Comparison of ENCODE assay signal across 8 cellular contexts in genomic region chr12:49331360-49332222, GRCh38. TPM values are rescaled to one million over a fixed set of nuclear protein-coding genes. Genes with fewer than 3 reads are reported as not detected.
A peak's percentile ranks its signal among the peaks of the same experiment; 100 is the strongest.
DNase-seq lines count a peak whose midpoint lies in the region; FAIRE-seq and TF ChIP-seq lines count a peak whose summit lies in the region.

No MANE protein-coding gene starts in this region.

- 36% methylated on average over 11 of the region's 11 CpGs for WGBS in lower leg skin, 2 donors
- 38 to 44% methylated on average over 11 of the region's 11 CpGs for WGBS in tibial nerve, 2 donors

- no peak overlapping the region for H3K4me3 ChIP-seq in coronary artery
- H3K4me3 ChIP-seq in lower leg skin (ENCODE audit: low read depth, poor library complexity, severe bottlenecking), result no peak overlapping the region
- no peak overlapping the region for H3K4me3 ChIP-seq in tibial nerve

- no peak for TF ChIP-seq EP300 in tibial nerve (IDR thresholded peaks at IDR 0.05)

- intact Hi-C loops in lower leg skin (cut with DNase I; ENCODE audit: low total_unique reads), result no loop called here

- CTCF ChIA-PET in GM10248 (lab: Yijun Ruan, JAX), result interaction anchor here (0.7 to 7.3 kb wide), 22 partner anchors 8 to 249 kb away, joined by 3 to 109 read pairs (median 5); partner anchors contain the start of genes DNAJC22, PRPH, SPATS2 and TROAP

- peaks cover 0 to 26% (median 8%) of the 10 kb centered on the region in 4 donors for H3K4me1 ChIP-seq in tibial nerve

- TF ChIP-seq CTCF in GM10248 (IDR thresholded peaks at IDR 0.05; ENCODE audit: control extremely low read depth, extremely low read depth, low read depth, missing control alignments) (peak; percentile 70), coronary artery (IDR thresholded peaks at IDR 0.05) (peak; percentile 61), lower leg skin (IDR thresholded peaks at IDR 0.05) (no peak), tibial nerve (IDR thresholded peaks at IDR 0.05) (peak; percentile 59 to 78 (median 73))

- POLR2A ChIA-PET in GM10248 (lab: Yijun Ruan, JAX), result interaction anchor here (0.8 to 1.2 kb wide), 2 partner anchors 8 to 11 kb away, joined by 3 to 4 read pairs; partner anchors contain the start of gene TROAP

- H3K9me3 ChIP-seq in tibial nerve, result no peaks in the 10 kb centered on the region

- DNase-seq in GM10248 (ENCODE audit: extremely low spot score) (peak; percentile 16), NOMO-1 treated with DMSO at 0.1 percent for 48 hours (lab: John Stamatoyannopoulos, UW; ENCODE audit: unreplicated experiment) (peak; percentile 96), coronary artery (ENCODE audit: low spot score) (peak; percentile 76), lower leg skin (ENCODE audit: low spot score in 2 of 2) (peak; percentile 63 to 94), tibial nerve (ENCODE audit: low spot score in 2 of 2) (peak; percentile 45 to 62), NCI-H774 (lab: John Stamatoyannopoulos, UW) (no peak)
- DNase-seq in activated CD4-positive, alpha-beta T cell treated with anti-CD3 and anti-CD28 coated beads for 48 hours, result no peak

- no peaks in the 10 kb centered on the region for H3K36me3 ChIP-seq in tibial nerve

- H3K27ac ChIP-seq in coronary artery, result no peak overlapping the region
- no peak overlapping the region for H3K27ac ChIP-seq in tibial nerve

- H3K27me3 ChIP-seq in tibial nerve, result peaks cover 4 to 54% of the 10 kb centered on the region in 2 donors

- FAIRE-seq in A204.1 (lab: Jason Lieb, UNC), result peak; percentile 84

- TF ChIP-seq POLR2A in lower leg skin (IDR thresholded peaks at IDR 0.05) (no peak), tibial nerve (IDR thresholded peaks at IDR 0.05) (no peak)

RNA-seq across cellular contexts. Expression of gene C1QL4, which starts 5.4 kb away (rescaled TPM):
- 1 to 10 TPM in 2 of 4 donors, under 1 TPM in 1, not detected in 1; 0.62 to 2.5 (median 1.1) TPM for total RNA-seq in lower leg skin
- total RNA-seq in tibial nerve, result not detected

RNA-seq across cellular contexts. Expression of gene TROAP, which starts 8.5 kb away (rescaled TPM):
- total RNA-seq in lower leg skin (10 to 100 TPM in 1 of 4 donors, 1 to 10 TPM in 3; 2.1 to 24.2 (median 6.7) TPM), tibial nerve (1 to 10 TPM in 2 of 4 donors, under 1 TPM in 1, not detected in 1; 0.30 to 6.5 (median 3.1) TPM)

RNA-seq across cellular contexts. Expression of gene DNAJC22, which starts 15.1 kb away (rescaled TPM):
- total RNA-seq in lower leg skin (under 1 TPM; 0.21 to 0.52 (median 0.35) TPM), tibial nerve (not detected)

RNA-seq across cellular contexts. Expression of gene SPATS2, which starts 35.7 kb away (rescaled TPM):
- 10 to 100 TPM; 14.0 to 26.5 (median 19.6) TPM for total RNA-seq in lower leg skin
- total RNA-seq in tibial nerve, result 10 to 100 TPM in 2 of 4 donors, 1 to 10 TPM in 2; 5.9 to 14.7 (median 9.8) TPM

RNA-seq across cellular contexts. Expression of gene PRPH, which starts 36.6 kb away (rescaled TPM):
- 1 to 10 TPM in 1 of 4 donors, under 1 TPM in 2, not detected in 1; 0.19 to 1.4 (median 0.61) TPM for total RNA-seq in lower leg skin
- total RNA-seq in tibial nerve, result under 1 TPM in 3 of 4 donors, not detected in 1; 0.20 to 0.84 (median 0.22) TPM

Comparison
In these comparisons a context has a peak if more than half of its experiments do, and no peak if none do; other contexts are left out.
1. DNase-seq: peak in GM10248 (single experiment), NOMO-1 treated with DMSO at 0.1 percent for 48 hours (single experiment), coronary artery (single experiment), lower leg skin (2 of 2) and tibial nerve (2 of 2); none in activated CD4-positive, alpha-beta T cell treated with anti-CD3 and anti-CD28 coated beads for 48 hours (single experiment) and NCI-H774 (single experiment).
2. CTCF ChIP-seq: peak in GM10248 (single experiment), coronary artery (single experiment) and tibial nerve (5 of 5); none in lower leg skin (0 of 3).